19 cellular contexts compared by ENCODE assay signal in genomic region chr5:128052764-128053163, GRCh38.
"Had no signal": no experiment of that assay in that cellular context is flagged by ENCODE, and none has a peak within 500 bp of the region (broad histone marks: within the 10 kb centered on the region; RNA-seq: fewer than 3 reads in every experiment).

No MANE protein-coding gene starts in this region.

- H3K4me1 ChIP-seq: colonic mucosa, neural progenitor cell, upper lobe of right lung had no signal

- H3K9me3 ChIP-seq: colonic mucosa, esophagus squamous epithelium, upper lobe of right lung had no signal

- DNase-seq: activated CD4-positive, alpha-beta T cell treated with anti-CD3 and anti-CD28 coated beads, Interleukin-2, amount 50 U/mL, for 4 hours; activated CD8-positive, alpha-beta memory T cell treated with anti-CD3 and anti-CD28 coated beads for 24 hours; activated CD8-positive, alpha-beta memory T cell treated with anti-CD3 and anti-CD28 coated beads, Interleukin-2, amount 50 U/mL, for 4 hours; activated naive CD4-positive, alpha-beta T cell treated with Interleukin-2 at 50 U/mL for 16 hours; activated naive CD8-positive, alpha-beta T cell treated with anti-CD3 and anti-CD28 coated beads for 36 hours; activated T-cell treated with anti-CD3 and anti-CD28 coated beads, Interleukin-2, amount 50 U/mL, for 24 hours; colonic mucosa; dorsolateral prefrontal cortex; esophagus squamous epithelium; foreskin fibroblast; kidney; naive thymus-derived CD4-positive, alpha-beta T cell; posterior cingulate gyrus; stimulated activated CD4-positive, alpha-beta T cell treated with anti-CD3 and anti-CD28 coated beads, Interleukin-15, amount 100 ng/mL, for 24 hours; T-helper 1 cell had no signal

- H3K27ac ChIP-seq: colonic mucosa, esophagus squamous epithelium, neural progenitor cell, upper lobe of right lung had no signal

- H3K36me3 ChIP-seq: colonic mucosa, neural progenitor cell, upper lobe of right lung had no signal

- H3K27me3 ChIP-seq: colonic mucosa, dorsolateral prefrontal cortex, esophagus squamous epithelium, neural progenitor cell, upper lobe of right lung had no signal

- H3K4me3 ChIP-seq: colonic mucosa, dorsolateral prefrontal cortex, esophagus squamous epithelium, lung, neural progenitor cell, smooth muscle cell, upper lobe of right lung had no signal
